14 cellular contexts compared by ENCODE assay signal in the genomic region with DNA sequence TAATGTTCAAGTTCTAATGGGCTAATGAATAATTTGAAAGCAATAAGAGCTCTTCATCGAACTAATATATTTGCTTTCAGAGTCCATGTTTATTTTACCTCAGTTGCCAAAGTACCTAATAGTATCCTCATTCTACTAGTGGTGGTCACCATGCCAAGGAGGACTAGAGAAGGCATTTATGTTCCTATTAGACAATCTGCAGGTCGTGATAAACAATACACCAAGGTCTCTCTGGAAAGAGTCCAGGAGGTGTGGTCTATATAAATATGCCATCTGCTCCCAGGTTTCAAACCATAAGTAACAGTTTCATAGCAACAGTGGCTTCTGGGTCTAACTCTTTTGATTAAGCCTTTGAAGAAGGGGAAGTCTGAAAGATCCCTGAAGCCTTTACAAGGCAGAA. TPM values are rescaled to one million over a fixed set of nuclear protein-coding genes. Genes with fewer than 3 reads are reported as not detected.
A peak's percentile ranks its signal among the peaks of the same experiment; 100 is the strongest.
DNase-seq lines count a peak whose midpoint lies in the region; ATAC-seq and TF ChIP-seq lines count a peak whose summit lies in the region.
"Had no signal": no experiment of that assay in that cellular context is flagged by ENCODE, and none has a peak within 500 bp of the region (broad histone marks: within the 10 kb centered on the region; RNA-seq: fewer than 3 reads in every experiment).

No MANE protein-coding gene starts in this region.

- H3K27ac ChIP-seq in 22Rv1 (peak overlapping the region; percentile 28), Karpas-422 (ENCODE audit: low read length) (peak overlapping the region; percentile 84)
- H3K27ac ChIP-seq: upper lobe of right lung had no signal

- peak overlapping the region; percentile 61 for H3K4me2 ChIP-seq in Karpas-422 (ENCODE audit: low read depth, low read length, poor library complexity, severe bottlenecking)

- no peaks in the 10 kb centered on the region for H3K27me3 ChIP-seq in Karpas-422 (ENCODE audit: low read length)
- H3K27me3 ChIP-seq: upper lobe of right lung had no signal

- no peaks in the 10 kb centered on the region for H3K79me2 ChIP-seq in Karpas-422 (ENCODE audit: low read length)

- H2AFZ ChIP-seq in Karpas-422 (ENCODE audit: low read length) = no peak overlapping the region

- DNase-seq in Karpas-422 = no peak
- peak; percentile 39 for DNase-seq in NCI-H774 (lab: John Stamatoyannopoulos, UW)
- DNase-seq in fibroblast of the aortic adventitia (ENCODE audit: low read depth) = peak; percentile 20
- no peak for DNase-seq in NCI-H526 treated with DMSO at 0.1 percent for 48 hours (lab: John Stamatoyannopoulos, UW)
- no peak for DNase-seq in NCI-H1436 treated with DMSO at 0.1 percent for 48 hours (lab: John Stamatoyannopoulos, UW)
- DNase-seq: ACHN; activated CD8-positive, alpha-beta memory T cell treated with anti-CD3 and anti-CD28 coated beads, Interleukin-2, amount 50 U/mL, for 4 hours; mesendoderm; NCI-H187 treated with DMSO at 0.1 percent for 48 hours; occipital lobe; upper lobe of right lung had no signal

- H3K4me1 ChIP-seq in Karpas-422 (ENCODE audit: low read length) = peaks cover 77% of the 10 kb centered on the region

- H3K36me3 ChIP-seq in Karpas-422 (ENCODE audit: insufficient read depth, low read length) = no peaks in the 10 kb centered on the region

- H3K9me3 ChIP-seq in Karpas-422 (ENCODE audit: low read length) = no peaks in the 10 kb centered on the region
- H3K9me3 ChIP-seq: upper lobe of right lung had no signal

- H3K9ac ChIP-seq in Karpas-422 (ENCODE audit: low read length) = no peak overlapping the region

- no peak overlapping the region for H3K4me3 ChIP-seq in Karpas-422 (ENCODE audit: low read length)
- no peak overlapping the region for H3K4me3 ChIP-seq in fibroblast of the aortic adventitia (ENCODE audit: low read depth, low read length)
- H3K4me3 ChIP-seq: upper lobe of right lung had no signal

- no peak for TF ChIP-seq CTCF in 22Rv1 (IDR thresholded peaks at IDR 0.05)
- TF ChIP-seq CTCF in fibroblast of the aortic adventitia (IDR thresholded peaks at IDR 0.05; ENCODE audit: insufficient read depth, low read length) = no peak

- ATAC-seq in GM21526 (IDR thresholded peaks at IDR 0.05; ENCODE audit: low FRiP score, unreplicated experiment) (no peak), HG02852 (IDR thresholded peaks at IDR 0.05; ENCODE audit: unreplicated experiment) (no peak)
- ATAC-seq: upper lobe of right lung had no signal

- H3K9me2 ChIP-seq in Karpas-422 (replicated peaks; ENCODE audit: insufficient read depth, low read length) = no peaks in the 10 kb centered on the region

- H4K20me1 ChIP-seq in Karpas-422 (ENCODE audit: insufficient read depth, low read depth, low read length) = no peaks in the 10 kb centered on the region

RNA-seq across cellular contexts. Expression of a gene that starts 42.9 kb away (rescaled TPM):
- total RNA-seq in Karpas-422 (2014; rRNA removed; shearing (Covaris generic); ENCODE audit: low replicate concordance) = 20.0 and 26.1 TPM in 2 replicates
- total RNA-seq in fibroblast of the aortic adventitia (ENCODE audit: low replicate concordance) = 34.9 and 69.3 TPM in 2 replicates

Comparison
In these comparisons a context has a peak if more than half of its experiments do, and no peak if none do; other contexts are left out.
1. DNase-seq: peak in NCI-H774 (single experiment) and fibroblast of the aortic adventitia (single experiment); none in Karpas-422 (single experiment), NCI-H526 treated with DMSO at 0.1 percent for 48 hours (single experiment) and NCI-H1436 treated with DMSO at 0.1 percent for 48 hours (single experiment).